8 cellular contexts compared by ENCODE assay signal in genomic region chr20:35954907-35955251, GRCh38. TPM values are rescaled to one million over a fixed set of nuclear protein-coding genes. Genes with fewer than 3 reads are reported as not detected.
A peak's percentile ranks its signal among the peaks of the same experiment; 100 is the strongest.
DNase-seq lines count a peak whose midpoint lies in the region; ATAC-seq and TF ChIP-seq lines count a peak whose summit lies in the region.

No MANE protein-coding gene starts in this region.

- peak; percentile 67 for DNase-seq in DMS 273 (lab: John Stamatoyannopoulos, UW; ENCODE audit: unreplicated experiment)
- DNase-seq in DMS 273 treated with DMSO at 0.1 percent for 48 hours (lab: John Stamatoyannopoulos, UW) = no peak
- peak; percentile 18 for DNase-seq in T-helper 9 cell
- DNase-seq in esophagus squamous epithelium (lab: John Stamatoyannopoulos, UW) = no peak
- no peak for DNase-seq in iPS-NIHi11 (ENCODE audit: low spot score)
- DNase-seq in dedifferentiated amniotic fluid mesenchymal stem cell (ENCODE audit: extremely low spot score) = no peak

- H2AFZ ChIP-seq in neuron (ENCODE audit: low read depth, low read length) = peak overlapping the region; percentile 78

- H3K9me3 ChIP-seq in esophagus squamous epithelium (no peaks in the 10 kb centered on the region), neuron (ENCODE audit: low read length) (no peaks in the 10 kb centered on the region)

- no peak for TF ChIP-seq POLR2A in esophagus squamous epithelium (IDR thresholded peaks at IDR 0.05)

- H3K27ac ChIP-seq in esophagus squamous epithelium = peak overlapping the region; percentile 97 to 99 (median 98)

- H3K27me3 ChIP-seq in esophagus squamous epithelium (no peaks in the 10 kb centered on the region), neuron (ENCODE audit: insufficient read depth, low read length) (no peaks in the 10 kb centered on the region)

- intact Hi-C loops in esophagus squamous epithelium (cut with DNase I) = no loop called here

- 1 to 2% methylated on average over 13 to 15 of the region's 19 CpGs for WGBS in esophagus squamous epithelium, 2 donors

- no peak for TF ChIP-seq CTCF in esophagus squamous epithelium (IDR thresholded peaks at IDR 0.05)

- H3K4me3 ChIP-seq in esophagus squamous epithelium (peak overlapping the region; percentile 77 to 97 (median 82)), neuron (ENCODE audit: low read length) (peak overlapping the region; percentile 75)

- peaks cover 0 to 3% (median 0%) of the 10 kb centered on the region in 3 donors for H3K36me3 ChIP-seq in esophagus squamous epithelium
- peaks cover 6% of the 10 kb centered on the region for H3K36me3 ChIP-seq in neuron (ENCODE audit: insufficient read depth, low read length)

- peak; percentile 3 for ATAC-seq in HG03159 (IDR thresholded peaks at IDR 0.05; ENCODE audit: unreplicated experiment)

- peaks cover 13 to 40% (median 15%) of the 10 kb centered on the region in 3 donors for H3K4me1 ChIP-seq in esophagus squamous epithelium
- H3K4me1 ChIP-seq in neuron (ENCODE audit: insufficient read depth, low read length) = peaks cover 13% of the 10 kb centered on the region

RNA-seq across cellular contexts. Expression of gene SCAND1, which starts 0.6 kb away (rescaled TPM):
- total RNA-seq in esophagus squamous epithelium = 10 to 100 TPM; 50.2 to 98.6 (median 74.1) TPM

RNA-seq across cellular contexts. Expression of gene CNBD2, which starts 13.5 kb away (rescaled TPM):
- total RNA-seq in esophagus squamous epithelium = 10 to 100 TPM in 1 of 4 donors, 1 to 10 TPM in 3; 4.0 to 15.3 (median 4.6) TPM

Comparison
In these comparisons a context has a peak if more than half of its experiments do, and no peak if none do; other contexts are left out.
1. DNase-seq: peak in DMS 273 (single experiment) and T-helper 9 cell (single experiment); none in DMS 273 treated with DMSO at 0.1 percent for 48 hours (single experiment), esophagus squamous epithelium (single experiment), iPS-NIHi11 (single experiment) and dedifferentiated amniotic fluid mesenchymal stem cell (single experiment).